In the genomic region with DNA sequence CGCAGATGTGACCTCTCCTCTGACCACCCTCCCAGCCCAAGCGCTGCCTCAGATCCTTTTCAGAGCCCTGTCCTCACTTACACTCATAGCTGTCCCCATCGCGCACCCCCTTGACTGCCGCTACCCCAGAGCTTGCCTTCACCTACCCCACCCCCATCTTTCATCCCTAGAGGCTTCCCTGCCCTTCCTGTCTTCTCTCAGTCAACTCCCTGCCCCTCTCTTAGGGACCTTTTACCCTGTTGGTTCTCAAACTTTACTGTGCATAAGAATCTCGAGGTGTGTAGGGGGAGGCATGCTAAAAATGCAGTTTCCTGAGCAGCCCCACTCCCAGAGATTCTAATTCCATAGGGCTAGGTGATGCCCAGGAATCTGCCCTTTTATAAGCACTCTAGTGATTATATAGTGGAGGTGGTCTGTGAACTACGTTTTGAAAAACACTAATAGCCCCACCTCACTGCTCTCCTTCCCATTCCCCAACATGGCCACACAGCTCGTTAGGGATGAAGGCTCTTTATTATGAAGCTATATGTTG, we compare ENCODE assay signal across 1 cellular context.
TF ChIP-seq lines count a peak whose summit lies in the region.

No MANE protein-coding gene starts in this region.

TF ChIP-seq in GM12878, 131 proteins besides CTCF, POLR2A, EP300 and RAD21:
- TF ChIP-seq NR2C1 (IDR thresholded peaks at IDR 0.05) = no peak
- no peak for TF ChIP-seq NFIC (IDR thresholded peaks at IDR 0.05; ENCODE audit: low read depth, low read length)
- no peak for TF ChIP-seq HCFC1 (IDR thresholded peaks at IDR 0.05; ENCODE audit: low read length)
- TF ChIP-seq ZNF207 (IDR thresholded peaks at IDR 0.05; ENCODE audit: borderline replicate concordance) = no peak
- no peak for TF ChIP-seq PML (IDR thresholded peaks at IDR 0.05; ENCODE audit: low read length)
- TF ChIP-seq ZNF217 (IDR thresholded peaks at IDR 0.05) = no peak
- TF ChIP-seq, protein P1, sequence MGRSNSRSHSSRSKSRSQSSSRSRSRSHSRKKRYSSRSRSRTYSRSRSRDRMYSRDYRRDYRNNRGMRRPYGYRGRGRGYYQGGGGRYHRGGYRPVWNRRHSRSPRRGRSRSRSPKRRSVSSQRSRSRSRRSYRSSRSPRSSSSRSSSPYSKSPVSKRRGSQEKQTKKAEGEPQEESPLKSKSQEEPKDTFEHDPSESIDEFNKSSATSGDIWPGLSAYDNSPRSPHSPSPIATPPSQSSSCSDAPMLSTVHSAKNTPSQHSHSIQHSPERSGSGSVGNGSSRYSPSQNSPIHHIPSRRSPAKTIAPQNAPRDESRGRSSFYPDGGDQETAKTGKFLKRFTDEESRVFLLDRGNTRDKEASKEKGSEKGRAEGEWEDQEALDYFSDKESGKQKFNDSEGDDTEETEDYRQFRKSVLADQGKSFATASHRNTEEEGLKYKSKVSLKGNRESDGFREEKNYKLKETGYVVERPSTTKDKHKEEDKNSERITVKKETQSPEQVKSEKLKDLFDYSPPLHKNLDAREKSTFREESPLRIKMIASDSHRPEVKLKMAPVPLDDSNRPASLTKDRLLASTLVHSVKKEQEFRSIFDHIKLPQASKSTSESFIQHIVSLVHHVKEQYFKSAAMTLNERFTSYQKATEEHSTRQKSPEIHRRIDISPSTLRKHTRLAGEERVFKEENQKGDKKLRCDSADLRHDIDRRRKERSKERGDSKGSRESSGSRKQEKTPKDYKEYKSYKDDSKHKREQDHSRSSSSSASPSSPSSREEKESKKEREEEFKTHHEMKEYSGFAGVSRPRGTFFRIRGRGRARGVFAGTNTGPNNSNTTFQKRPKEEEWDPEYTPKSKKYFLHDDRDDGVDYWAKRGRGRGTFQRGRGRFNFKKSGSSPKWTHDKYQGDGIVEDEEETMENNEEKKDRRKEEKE (IDR thresholded peaks at IDR 0.05) = no peak
- TF ChIP-seq, protein P2, sequence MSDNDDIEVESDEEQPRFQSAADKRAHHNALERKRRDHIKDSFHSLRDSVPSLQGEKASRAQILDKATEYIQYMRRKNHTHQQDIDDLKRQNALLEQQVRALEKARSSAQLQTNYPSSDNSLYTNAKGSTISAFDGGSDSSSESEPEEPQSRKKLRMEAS (IDR thresholded peaks at IDR 0.05; ENCODE audit: low read depth, low read length) = no peak
- no peak for TF ChIP-seq SIN3A (IDR thresholded peaks at IDR 0.05; ENCODE audit: low read depth, low read length)
- no peak for TF ChIP-seq HDAC2 (IDR thresholded peaks at IDR 0.05)
- TF ChIP-seq BMI1 (IDR thresholded peaks at IDR 0.05; ENCODE audit: borderline replicate concordance) = no peak
- TF ChIP-seq GATAD2B (conservative IDR thresholded peaks at IDR 0.05; ENCODE audit: low read depth) = no peak
- TF ChIP-seq ZNF24 (IDR thresholded peaks at IDR 0.05) = no peak
- TF ChIP-seq, protein P3, sequence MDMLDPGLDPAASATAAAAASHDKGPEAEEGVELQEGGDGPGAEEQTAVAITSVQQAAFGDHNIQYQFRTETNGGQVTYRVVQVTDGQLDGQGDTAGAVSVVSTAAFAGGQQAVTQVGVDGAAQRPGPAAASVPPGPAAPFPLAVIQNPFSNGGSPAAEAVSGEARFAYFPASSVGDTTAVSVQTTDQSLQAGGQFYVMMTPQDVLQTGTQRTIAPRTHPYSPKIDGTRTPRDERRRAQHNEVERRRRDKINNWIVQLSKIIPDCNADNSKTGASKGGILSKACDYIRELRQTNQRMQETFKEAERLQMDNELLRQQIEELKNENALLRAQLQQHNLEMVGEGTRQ (IDR thresholded peaks at IDR 0.05; ENCODE audit: borderline replicate concordance, low read depth, low read length) = no peak
- TF ChIP-seq, protein P4, sequence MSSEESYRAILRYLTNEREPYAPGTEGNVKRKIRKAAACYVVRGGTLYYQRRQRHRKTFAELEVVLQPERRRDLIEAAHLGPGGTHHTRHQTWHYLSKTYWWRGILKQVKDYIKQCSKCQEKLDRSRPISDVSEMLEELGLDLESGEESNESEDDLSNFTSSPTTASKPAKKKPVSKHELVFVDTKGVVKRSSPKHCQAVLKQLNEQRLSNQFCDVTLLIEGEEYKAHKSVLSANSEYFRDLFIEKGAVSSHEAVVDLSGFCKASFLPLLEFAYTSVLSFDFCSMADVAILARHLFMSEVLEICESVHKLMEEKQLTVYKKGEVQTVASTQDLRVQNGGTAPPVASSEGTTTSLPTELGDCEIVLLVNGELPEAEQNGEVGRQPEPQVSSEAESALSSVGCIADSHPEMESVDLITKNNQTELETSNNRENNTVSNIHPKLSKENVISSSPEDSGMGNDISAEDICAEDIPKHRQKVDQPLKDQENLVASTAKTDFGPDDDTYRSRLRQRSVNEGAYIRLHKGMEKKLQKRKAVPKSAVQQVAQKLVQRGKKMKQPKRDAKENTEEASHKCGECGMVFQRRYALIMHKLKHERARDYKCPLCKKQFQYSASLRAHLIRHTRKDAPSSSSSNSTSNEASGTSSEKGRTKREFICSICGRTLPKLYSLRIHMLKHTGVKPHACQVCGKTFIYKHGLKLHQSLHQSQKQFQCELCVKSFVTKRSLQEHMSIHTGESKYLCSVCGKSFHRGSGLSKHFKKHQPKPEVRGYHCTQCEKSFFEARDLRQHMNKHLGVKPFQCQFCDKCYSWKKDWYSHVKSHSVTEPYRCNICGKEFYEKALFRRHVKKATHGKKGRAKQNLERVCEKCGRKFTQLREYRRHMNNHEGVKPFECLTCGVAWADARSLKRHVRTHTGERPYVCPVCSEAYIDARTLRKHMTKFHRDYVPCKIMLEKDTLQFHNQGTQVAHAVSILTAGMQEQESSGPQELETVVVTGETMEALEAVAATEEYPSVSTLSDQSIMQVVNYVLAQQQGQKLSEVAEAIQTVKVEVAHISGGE (CRISPR knock-in tag; IDR thresholded peaks at IDR 0.05) = no peak
- no peak for TF ChIP-seq CBFB (IDR thresholded peaks at IDR 0.05; ENCODE audit: low read depth)
- TF ChIP-seq, protein P5, sequence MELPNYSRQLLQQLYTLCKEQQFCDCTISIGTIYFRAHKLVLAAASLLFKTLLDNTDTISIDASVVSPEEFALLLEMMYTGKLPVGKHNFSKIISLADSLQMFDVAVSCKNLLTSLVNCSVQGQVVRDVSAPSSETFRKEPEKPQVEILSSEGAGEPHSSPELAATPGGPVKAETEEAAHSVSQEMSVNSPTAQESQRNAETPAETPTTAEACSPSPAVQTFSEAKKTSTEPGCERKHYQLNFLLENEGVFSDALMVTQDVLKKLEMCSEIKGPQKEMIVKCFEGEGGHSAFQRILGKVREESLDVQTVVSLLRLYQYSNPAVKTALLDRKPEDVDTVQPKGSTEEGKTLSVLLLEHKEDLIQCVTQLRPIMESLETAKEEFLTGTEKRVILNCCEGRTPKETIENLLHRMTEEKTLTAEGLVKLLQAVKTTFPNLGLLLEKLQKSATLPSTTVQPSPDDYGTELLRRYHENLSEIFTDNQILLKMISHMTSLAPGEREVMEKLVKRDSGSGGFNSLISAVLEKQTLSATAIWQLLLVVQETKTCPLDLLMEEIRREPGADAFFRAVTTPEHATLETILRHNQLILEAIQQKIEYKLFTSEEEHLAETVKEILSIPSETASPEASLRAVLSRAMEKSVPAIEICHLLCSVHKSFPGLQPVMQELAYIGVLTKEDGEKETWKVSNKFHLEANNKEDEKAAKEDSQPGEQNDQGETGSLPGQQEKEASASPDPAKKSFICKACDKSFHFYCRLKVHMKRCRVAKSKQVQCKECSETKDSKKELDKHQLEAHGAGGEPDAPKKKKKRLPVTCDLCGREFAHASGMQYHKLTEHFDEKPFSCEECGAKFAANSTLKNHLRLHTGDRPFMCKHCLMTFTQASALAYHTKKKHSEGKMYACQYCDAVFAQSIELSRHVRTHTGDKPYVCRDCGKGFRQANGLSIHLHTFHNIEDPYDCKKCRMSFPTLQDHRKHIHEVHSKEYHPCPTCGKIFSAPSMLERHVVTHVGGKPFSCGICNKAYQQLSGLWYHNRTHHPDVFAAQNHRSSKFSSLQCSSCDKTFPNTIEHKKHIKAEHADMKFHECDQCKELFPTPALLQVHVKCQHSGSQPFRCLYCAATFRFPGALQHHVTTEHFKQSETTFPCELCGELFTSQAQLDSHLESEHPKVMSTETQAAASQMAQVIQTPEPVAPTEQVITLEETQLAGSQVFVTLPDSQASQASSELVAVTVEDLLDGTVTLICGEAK (IDR thresholded peaks at IDR 0.05; ENCODE audit: borderline replicate concordance) = no peak
